In the genomic region with DNA sequence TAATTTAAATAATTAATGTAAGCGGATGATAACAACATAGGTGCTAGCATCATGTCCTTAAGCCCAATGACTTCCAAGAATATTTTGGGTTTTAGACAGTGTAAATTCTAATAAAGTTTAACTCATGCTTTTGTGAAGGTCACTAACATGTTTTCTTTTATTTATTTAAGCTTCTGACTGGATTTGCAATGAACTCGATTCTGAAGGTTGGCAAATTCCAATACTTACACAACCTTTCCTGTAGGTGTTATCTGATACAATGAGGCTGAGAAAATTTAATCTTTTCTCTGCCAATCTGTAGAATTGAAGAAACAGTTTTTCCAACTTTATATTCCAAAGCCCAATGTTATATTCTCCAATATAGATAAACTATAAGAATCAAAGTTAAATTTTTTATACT, we compare ENCODE assay signal across 27 cellular contexts.
"Had no signal": no experiment of that assay in that cellular context is flagged by ENCODE, and none has a peak within 500 bp of the region (broad histone marks: within the 10 kb centered on the region; RNA-seq: fewer than 3 reads in every experiment).

No MANE protein-coding gene starts in this region.

- H3K4me1 ChIP-seq: colonic mucosa, esophagus muscularis mucosa, esophagus squamous epithelium, foreskin keratinocyte, gastrocnemius medialis, gastroesophageal sphincter, heart left ventricle had no signal

- H3K9me3 ChIP-seq: colonic mucosa, esophagus muscularis mucosa, esophagus squamous epithelium, gastrocnemius medialis, gastroesophageal sphincter, heart left ventricle had no signal

- ATAC-seq: effector memory CD8-positive, alpha-beta T cell; esophagus mucosa; foreskin keratinocyte; gastrocnemius medialis; gastroesophageal sphincter; heart left ventricle had no signal

- H3K27ac ChIP-seq: colonic mucosa, coronary artery, dorsolateral prefrontal cortex, epithelial cell of prostate, esophagus muscularis mucosa, esophagus squamous epithelium, foreskin keratinocyte, gastrocnemius medialis, gastroesophageal sphincter, heart left ventricle had no signal

- H3K4me3 Mint-ChIP-seq: dendritic cell treated with granulocyte-macrophage colony-stimulating factor and Interleukin-4, amounts not matched to agents 40 ng/mL and 50 ng/mL, for 4 days; effector memory CD8-positive, alpha-beta T cell; endodermal cell had no signal

- FAIRE-seq: colon, endometrium, endothelial cell of umbilical vein had no signal

- H3K27me3 ChIP-seq: colonic mucosa, dorsolateral prefrontal cortex, esophagus muscularis mucosa, esophagus squamous epithelium, foreskin keratinocyte, gastrocnemius medialis, gastroesophageal sphincter, heart left ventricle had no signal

- H3K27ac Mint-ChIP-seq: dendritic cell treated with granulocyte-macrophage colony-stimulating factor and Interleukin-4, amounts not matched to agents 40 ng/mL and 50 ng/mL, for 4 days; effector memory CD8-positive, alpha-beta T cell; endodermal cell had no signal

- H3K4me3 ChIP-seq: colonic mucosa, coronary artery, dorsolateral prefrontal cortex, esophagus muscularis mucosa, esophagus squamous epithelium, gastrocnemius medialis, gastroesophageal sphincter, heart left ventricle had no signal

- H3K36me3 ChIP-seq: colonic mucosa, esophagus muscularis mucosa, esophagus squamous epithelium, gastrocnemius medialis, gastroesophageal sphincter, heart left ventricle had no signal

- DNase-seq: colonic mucosa; cortex of kidney; dermis blood vessel endothelial cell; dorsolateral prefrontal cortex; effector CD4-positive, alpha-beta T cell; effector CD8-positive, alpha-beta T cell; effector memory CD4-positive, alpha-beta T cell; effector memory CD8-positive, alpha-beta T cell; endodermal cell; erythroblast; esophagus squamous epithelium; foreskin fibroblast; foreskin keratinocyte; foreskin melanocyte; gastrocnemius medialis; glutamatergic neuron; head of caudate nucleus; heart left ventricle had no signal

- H3K27me3 Mint-ChIP-seq: dendritic cell treated with granulocyte-macrophage colony-stimulating factor and Interleukin-4, amounts not matched to agents 40 ng/mL and 50 ng/mL, for 4 days; effector memory CD8-positive, alpha-beta T cell had no signal
